ENCODE assay signal across 14 cellular contexts in genomic region chr2:233332125-233332524, GRCh38. TPM values are rescaled to one million over a fixed set of nuclear protein-coding genes. Genes with fewer than 3 reads are reported as not detected.
DNase-seq lines count a peak whose midpoint lies in the region; ATAC-seq and TF ChIP-seq lines count a peak whose summit lies in the region.
"Had no signal": no experiment of that assay in that cellular context is flagged by ENCODE, and none has a peak within 500 bp of the region (broad histone marks: within the 10 kb centered on the region; RNA-seq: fewer than 3 reads in every experiment).

No MANE protein-coding gene starts in this region.

- no peak for TF ChIP-seq EP300 in gastroesophageal sphincter (IDR thresholded peaks at IDR 0.05)
- TF ChIP-seq EP300 in stomach (IDR thresholded peaks at IDR 0.05) = no peak

- ATAC-seq in activated T-cell treated with anti-CD3 and anti-CD28 coated beads, Interleukin-2, amount 50 U/mL, for 4 hours = no peak
- ATAC-seq in T-cell (replicated peaks in 1 of 4) (no peak), gastroesophageal sphincter (no peak), GM19395 (IDR thresholded peaks at IDR 0.05; ENCODE audit: unreplicated experiment) (no peak)
- ATAC-seq: body of pancreas had no signal

- TF ChIP-seq CTCF in gastroesophageal sphincter (IDR thresholded peaks at IDR 0.05) = no peak
- no peak for TF ChIP-seq CTCF in stomach (IDR thresholded peaks at IDR 0.05)

- DNase-seq in activated T-cell treated with anti-CD3 and anti-CD28 coated beads, Interleukin-2, amount 50 U/mL, for 24 hours = no peak
- DNase-seq in activated T-cell treated with anti-CD3 and anti-CD28 coated beads, Interleukin-2, amount 50 U/mL, for 4 hours = no peak
- no peak for DNase-seq in T-cell
- no peak for DNase-seq in stomach
- no peak for DNase-seq in epidermal melanocyte (ENCODE audit: insufficient read length, low spot score)
- DNase-seq in NCI-H345 (lab: John Stamatoyannopoulos, UW) = no peak
- DNase-seq: EL had no signal

- no peaks in the 10 kb centered on the region for H3K9me3 Mint-ChIP-seq in activated T-cell treated with anti-CD3 and anti-CD28 coated beads, Interleukin-2, amount 50 U/mL, for 24 hours
- H3K9me3 Mint-ChIP-seq in activated T-cell treated with anti-CD3 and anti-CD28 coated beads, Interleukin-2, amount 50 U/mL, for 4 hours = no peaks in the 10 kb centered on the region
- no peaks in the 10 kb centered on the region for H3K9me3 Mint-ChIP-seq in T-cell

- H3K27me3 Mint-ChIP-seq in activated T-cell treated with anti-CD3 and anti-CD28 coated beads, Interleukin-2, amount 50 U/mL, for 24 hours = no peaks in the 10 kb centered on the region
- no peaks in the 10 kb centered on the region for H3K27me3 Mint-ChIP-seq in activated T-cell treated with anti-CD3 and anti-CD28 coated beads, Interleukin-2, amount 50 U/mL, for 4 hours (ENCODE audit: low read depth)
- no peaks in the 10 kb centered on the region for H3K27me3 Mint-ChIP-seq in T-cell

- TF ChIP-seq POLR2A in gastroesophageal sphincter (IDR thresholded peaks at IDR 0.05) (no peak), stomach (IDR thresholded peaks at IDR 0.05) (no peak)

- WGBS in gastroesophageal sphincter (ENCODE audit: low coverage in 1 of 2), 2 donors = 71 to 94% methylated on average over 4 of the region's 4 CpGs
- 78 to 90% (median 83%) methylated on average over 4 of the region's 4 CpGs for WGBS in stomach, 5 donors

- POLR2A ChIA-PET in T-cell (lab: Charles Lee) = interaction anchor here (0.6 to 1.2 kb wide), 3 partner anchors 62 to 1737 kb away, joined by 3 to 4 read pairs (median 4); no protein-coding TSS in a partner anchor

- H3K4me1 Mint-ChIP-seq in activated T-cell treated with anti-CD3 and anti-CD28 coated beads, Interleukin-2, amount 50 U/mL, for 24 hours (ENCODE audit: low read depth) = peaks cover 38% of the 10 kb centered on the region
- H3K4me1 Mint-ChIP-seq in activated T-cell treated with anti-CD3 and anti-CD28 coated beads, Interleukin-2, amount 50 U/mL, for 4 hours (ENCODE audit: low read depth) = peaks cover 47% of the 10 kb centered on the region
- peaks cover 50 to 63% (median 50%) of the 10 kb centered on the region in 3 donors for H3K4me1 Mint-ChIP-seq in T-cell

- H3K27me3 ChIP-seq in gastroesophageal sphincter (no peaks in the 10 kb centered on the region), stomach (no peaks in the 10 kb centered on the region)
- H3K27me3 ChIP-seq: body of pancreas had no signal

- no peaks in the 10 kb centered on the region for H3K36me3 Mint-ChIP-seq in activated T-cell treated with anti-CD3 and anti-CD28 coated beads, Interleukin-2, amount 50 U/mL, for 24 hours (ENCODE audit: low read depth)
- H3K36me3 Mint-ChIP-seq in activated T-cell treated with anti-CD3 and anti-CD28 coated beads, Interleukin-2, amount 50 U/mL, for 4 hours (ENCODE audit: insufficient read depth) = no peaks in the 10 kb centered on the region
- H3K36me3 Mint-ChIP-seq in T-cell = no peaks in the 10 kb centered on the region

- intact Hi-C loops in stomach (cut with DNase I; ENCODE audit: low total_unique reads) = no loop called here

- H3K36me3 ChIP-seq in gastroesophageal sphincter (no peaks in the 10 kb centered on the region), stomach (no peaks in the 10 kb centered on the region)

- no peaks in the 10 kb centered on the region for H3K9me3 ChIP-seq in gastroesophageal sphincter
- no peaks in the 10 kb centered on the region for H3K9me3 ChIP-seq in stomach
- H3K9me3 ChIP-seq: body of pancreas, mucosa of descending colon had no signal

- H3K4me3 Mint-ChIP-seq in activated T-cell treated with anti-CD3 and anti-CD28 coated beads, Interleukin-2, amount 50 U/mL, for 24 hours = no peak overlapping the region
- H3K4me3 Mint-ChIP-seq in activated T-cell treated with anti-CD3 and anti-CD28 coated beads, Interleukin-2, amount 50 U/mL, for 4 hours = no peak overlapping the region
- peak overlapping the region in 2 of 3 donors; percentile 6 to 70 for H3K4me3 Mint-ChIP-seq in T-cell

- no peak overlapping the region for H3K4me3 ChIP-seq in gastroesophageal sphincter
- H3K4me3 ChIP-seq in stomach = no peak overlapping the region
- H3K4me3 ChIP-seq: body of pancreas, mucosa of descending colon had no signal

- CTCF ChIA-PET in T-cell (lab: Charles Lee) = interaction anchor here (0.7 to 1.6 kb wide), 10 partner anchors 21 to 490 kb away, joined by 3 to 6 read pairs (median 4); partner anchors contain the start of genes ATG16L1 (in 1 of the 2) and DGKD (in 1 of the 2)

- H3K27ac ChIP-seq in gastroesophageal sphincter = peak overlapping the region in 3 of 4 donors; percentile 41 to 65 (median 60)
- H3K27ac ChIP-seq in stomach = peak overlapping the region; percentile 11 to 85 (median 65)

- H3K4me1 ChIP-seq in gastroesophageal sphincter = no peaks in the 10 kb centered on the region
- peaks cover 0 to 32% (median 0%) of the 10 kb centered on the region in 4 donors for H3K4me1 ChIP-seq in stomach
- H3K4me1 ChIP-seq: body of pancreas had no signal

- peak overlapping the region; percentile 94 for H3K27ac Mint-ChIP-seq in activated T-cell treated with anti-CD3 and anti-CD28 coated beads, Interleukin-2, amount 50 U/mL, for 24 hours
- peak overlapping the region; percentile 96 to 97 for H3K27ac Mint-ChIP-seq in T-cell

RNA-seq across cellular contexts. Expression of gene DGKD, which starts 22.2 kb away (rescaled TPM):
- total RNA-seq in activated T-cell treated with anti-CD3 and anti-CD28 coated beads, Interleukin-2, amount 50 U/mL, for 4 hours = 10 to 100 TPM; 38.8 to 44.9 (median 39.3) TPM
- 100 to 1,000 TPM; 143 to 254 (median 163) TPM for total RNA-seq in T-cell
- 10 to 100 TPM in 3 of 4 donors, 1 to 10 TPM in 1; 9.1 to 21.9 (median 17.8) TPM for total RNA-seq in gastroesophageal sphincter
- total RNA-seq in stomach = 100 to 1,000 TPM; 191 to 471 (median 216) TPM
- polyA plus RNA-seq in stomach = 10 to 100 TPM; 21.9 to 85.4 (median 25.2) TPM

RNA-seq across cellular contexts. Expression of gene SAG, which starts 24.5 kb away (rescaled TPM):
- total RNA-seq in activated T-cell treated with anti-CD3 and anti-CD28 coated beads, Interleukin-2, amount 50 U/mL, for 4 hours = not detected
- total RNA-seq in T-cell = under 1 TPM in 2 of 5 donors, not detected in 3; 0.03 to 0.37 TPM
- total RNA-seq in gastroesophageal sphincter = 1 to 10 TPM in 1 of 4 donors, not detected in 3; 1.5 TPM
- 1 to 10 TPM in 1 of 5 donors, not detected in 4; 1.5 TPM for total RNA-seq in stomach
- polyA plus RNA-seq in stomach = not detected
- total RNA-seq: body of pancreas, sciatic nerve, urinary bladder had no signal
- polyA plus RNA-seq: esophagus had no signal

Comparison
In these comparisons a context has a peak if more than half of its experiments do, and no peak if none do; other contexts are left out.
1. H3K4me3 Mint-ChIP-seq: peak in T-cell (2 of 3); none in activated T-cell treated with anti-CD3 and anti-CD28 coated beads, Interleukin-2, amount 50 U/mL, for 24 hours (single experiment) and activated T-cell treated with anti-CD3 and anti-CD28 coated beads, Interleukin-2, amount 50 U/mL, for 4 hours (single experiment).